Comparison of ENCODE assay signal across 15 cellular contexts in genomic region chr2:86186431-86186830, GRCh38. TPM values are rescaled to one million over a fixed set of nuclear protein-coding genes. Genes with fewer than 3 reads are reported as not detected.
DNase-seq lines count a peak whose midpoint lies in the region; ATAC-seq and TF ChIP-seq lines count a peak whose summit lies in the region.
"Had no signal": no experiment of that assay in that cellular context is flagged by ENCODE, and none has a peak within 500 bp of the region (broad histone marks: within the 10 kb centered on the region; RNA-seq: fewer than 3 reads in every experiment).

No MANE protein-coding gene starts in this region.

- peak overlapping the region in 7 of 11 experiments; percentile 1 to 73 (median 22); a peak in 8 of 22 replicates for H3K9ac ChIP-seq in BLaER1 treated with 17β-estradiol and CSF1 and Interleukin-3, amounts not matched to agents 10 nM and 100 nM
- H3K9ac ChIP-seq in MM.1S (ENCODE audit: low read length), result no peak overlapping the region
- H3K9ac ChIP-seq in Karpas-422 (ENCODE audit: low read length), result no peak overlapping the region

- H3K79me2 ChIP-seq in MM.1S (ENCODE audit: low read length) (peaks cover 100% of the 10 kb centered on the region), Karpas-422 (ENCODE audit: low read length) (peaks cover 100% of the 10 kb centered on the region)

- no peaks in the 10 kb centered on the region for H3K27me3 ChIP-seq in BLaER1 treated with 17β-estradiol and CSF1 and Interleukin-3, amounts not matched to agents 10 nM and 100 nM
- H3K27me3 ChIP-seq in gastroesophageal sphincter (no peaks in the 10 kb centered on the region), MM.1S (replicated peaks; ENCODE audit: insufficient read depth, low read length) (no peaks in the 10 kb centered on the region), Karpas-422 (ENCODE audit: low read length) (no peaks in the 10 kb centered on the region)

- peak overlapping the region; percentile 45 to 81 (median 56) for H3K4me3 Mint-ChIP-seq in T-cell
- H3K4me3 Mint-ChIP-seq: dendritic cell treated with granulocyte-macrophage colony-stimulating factor and Interleukin-4, amounts not matched to agents 40 ng/mL and 50 ng/mL, for 4 days had no signal

- H4K20me1 ChIP-seq in BLaER1 treated with 17β-estradiol and CSF1 and Interleukin-3, amounts not matched to agents 10 nM and 100 nM, result peaks cover 52 to 100% (median 86%) of the 10 kb centered on the region in 11 experiments; a peak in 20 of 22 replicates
- H4K20me1 ChIP-seq in MM.1S (ENCODE audit: insufficient read depth, low read length) (peaks cover 25% of the 10 kb centered on the region), Karpas-422 (ENCODE audit: insufficient read depth, low read depth, low read length) (peaks cover 75% of the 10 kb centered on the region)

- H2AFZ ChIP-seq in MM.1S (ENCODE audit: low read length) (no peak overlapping the region), Karpas-422 (ENCODE audit: low read length) (no peak overlapping the region)

- H3K27me3 Mint-ChIP-seq in T-cell, result no peaks in the 10 kb centered on the region
- H3K27me3 Mint-ChIP-seq: dendritic cell treated with granulocyte-macrophage colony-stimulating factor and Interleukin-4, amounts not matched to agents 40 ng/mL and 50 ng/mL, for 4 days had no signal

- DNase-seq in T-cell (no peak), NCI-H2081 (lab: John Stamatoyannopoulos, UW) (no peak), MM.1S (no peak), Karpas-422 (no peak), GM10266 (ENCODE audit: extremely low spot score) (no peak)
- DNase-seq: activated gamma-delta T cell treated with Interleukin-2 at 50 U/mL for 16 hours; Caco-2; NCI-H1417; PC-3; posterior cingulate gyrus; stimulated activated CD4-positive, alpha-beta T cell treated with anti-CD3 and anti-CD28 coated beads, Interleukin-4, amount 100 ng/mL, for 4 hours had no signal

- H3K4me1 ChIP-seq in BLaER1 treated with 17β-estradiol and CSF1 and Interleukin-3, amounts not matched to agents 10 nM and 100 nM, result peaks cover 65 to 93% (median 78%) of the 10 kb centered on the region in 10 experiments
- H3K4me1 ChIP-seq in gastroesophageal sphincter, result peaks cover 8 to 83% (median 11%) of the 10 kb centered on the region in 3 donors
- no peaks in the 10 kb centered on the region for H3K4me1 ChIP-seq in MM.1S (ENCODE audit: low read length)
- H3K4me1 ChIP-seq in Karpas-422 (ENCODE audit: low read length), result peaks cover 27% of the 10 kb centered on the region

- peaks cover 74 to 91% (median 77%) of the 10 kb centered on the region in 3 donors for H3K4me1 Mint-ChIP-seq in T-cell

- H3K27ac ChIP-seq in BLaER1 treated with 17β-estradiol and CSF1 and Interleukin-3, amounts not matched to agents 10 nM and 100 nM, result peak overlapping the region; percentile 47 to 74 (median 68); a peak in 19 of 22 replicates
- peak overlapping the region in 3 of 4 donors; percentile 6 to 14 (median 8) for H3K27ac ChIP-seq in gastroesophageal sphincter
- no peak overlapping the region for H3K27ac ChIP-seq in MM.1S (ENCODE audit: low read length)
- H3K27ac ChIP-seq in Karpas-422 (ENCODE audit: low read length), result no peak overlapping the region

- peak; percentile 39 for ATAC-seq in GM18511 (IDR thresholded peaks at IDR 0.05; ENCODE audit: unreplicated experiment)
- no peak for ATAC-seq in T-cell (replicated peaks in 1 of 4)
- no peak for ATAC-seq in gastroesophageal sphincter
- ATAC-seq: PC-3 had no signal

- no peaks in the 10 kb centered on the region for H3K9me2 ChIP-seq in MM.1S (replicated peaks; ENCODE audit: insufficient read depth, low read length)
- H3K9me2 ChIP-seq in Karpas-422 (replicated peaks; ENCODE audit: insufficient read depth, low read length), result no peaks in the 10 kb centered on the region

- CTCF ChIA-PET in T-cell (lab: Charles Lee), result no interaction called here

- no peak for TF ChIP-seq EP300 in gastroesophageal sphincter (IDR thresholded peaks at IDR 0.05)

- no peaks in the 10 kb centered on the region for H3F3A ChIP-seq in MM.1S (ENCODE audit: insufficient read depth, low read length)

- peaks cover 13% of the 10 kb centered on the region for H3K36me3 Mint-ChIP-seq in T-cell

- H3K4me2 ChIP-seq in BLaER1 treated with 17β-estradiol and CSF1 and Interleukin-3, amounts not matched to agents 10 nM and 100 nM, result peak overlapping the region; percentile 54 to 95 (median 82)
- H3K4me2 ChIP-seq in MM.1S (ENCODE audit: low read depth, low read length) (no peak overlapping the region), Karpas-422 (ENCODE audit: low read depth, low read length, poor library complexity, severe bottlenecking) (no peak overlapping the region)

- H3K9me3 ChIP-seq in BLaER1 treated with 17β-estradiol and CSF1 and Interleukin-3, amounts not matched to agents 10 nM and 100 nM (replicated peaks in 1 of 11), result no peaks in the 10 kb centered on the region
- H3K9me3 ChIP-seq in gastroesophageal sphincter, result no peaks in the 10 kb centered on the region
- H3K9me3 ChIP-seq in MM.1S (replicated peaks; ENCODE audit: insufficient read depth, low read length), result no peaks in the 10 kb centered on the region
- no peaks in the 10 kb centered on the region for H3K9me3 ChIP-seq in Karpas-422 (ENCODE audit: low read length)
- H3K9me3 ChIP-seq: Caco-2 had no signal

- H3K9me3 Mint-ChIP-seq in T-cell, result no peaks in the 10 kb centered on the region
- H3K9me3 Mint-ChIP-seq: dendritic cell treated with granulocyte-macrophage colony-stimulating factor and Interleukin-4, amounts not matched to agents 40 ng/mL and 50 ng/mL, for 4 days had no signal

- H3K27ac Mint-ChIP-seq in T-cell, result peak overlapping the region; percentile 91 to 92
- H3K27ac Mint-ChIP-seq: dendritic cell treated with granulocyte-macrophage colony-stimulating factor and Interleukin-4, amounts not matched to agents 40 ng/mL and 50 ng/mL, for 4 days had no signal

- POLR2A ChIA-PET in T-cell (lab: Charles Lee), result interaction anchor here (0.5 to 0.7 kb wide), 4 partner anchors 11 to 184 kb away, joined by 3 read pairs; no protein-coding TSS in a partner anchor

- TF ChIP-seq POLR2A in gastroesophageal sphincter (IDR thresholded peaks at IDR 0.05), result no peak

- no peak for TF ChIP-seq CTCF in gastroesophageal sphincter (IDR thresholded peaks at IDR 0.05)
- no peak for TF ChIP-seq CTCF in MM.1S (IDR thresholded peaks at IDR 0.05; ENCODE audit: low read length)
- TF ChIP-seq CTCF in GM10266 (IDR thresholded peaks at IDR 0.05; ENCODE audit: control insufficient read depth, insufficient read depth, low read depth, missing control alignments), result no peak

- H3K4me3 ChIP-seq in BLaER1 treated with 17β-estradiol and CSF1 and Interleukin-3, amounts not matched to agents 10 nM and 100 nM, result peak overlapping the region in 2 of 10 experiments; percentile 4 to 24; a peak in 1 of 20 replicates
- H3K4me3 ChIP-seq in gastroesophageal sphincter (no peak overlapping the region), MM.1S (ENCODE audit: low read length) (no peak overlapping the region), Karpas-422 (ENCODE audit: low read length) (no peak overlapping the region)

- H3K36me3 ChIP-seq in BLaER1 treated with 17β-estradiol and CSF1 and Interleukin-3, amounts not matched to agents 10 nM and 100 nM, result peaks cover 21 to 42% (median 35%) of the 10 kb centered on the region in 11 experiments; a peak in 20 of 22 replicates
- H3K36me3 ChIP-seq in gastroesophageal sphincter, result peaks cover 0 to 3% of the 10 kb centered on the region in 2 donors
- H3K36me3 ChIP-seq in MM.1S (replicated peaks; ENCODE audit: insufficient read depth, low read length), result no peaks in the 10 kb centered on the region
- peaks cover 32% of the 10 kb centered on the region; the same call in 1 of the 2 replicates for H3K36me3 ChIP-seq in Karpas-422 (ENCODE audit: insufficient read depth, low read length)

RNA-seq across cellular contexts. Expression of gene IMMT, which starts 8.8 kb away (rescaled TPM):
- 10 to 100 TPM; 71.0 to 93.5 (median 75.2) TPM for total RNA-seq in T-cell
- 10 to 100 TPM; 57.3 to 72.3 (median 63.1) TPM for total RNA-seq in gastroesophageal sphincter
- total RNA-seq in Karpas-422 (2014; rRNA removed; shearing (Covaris generic); ENCODE audit: low replicate concordance), result 75.6 and 115 TPM in 2 replicates

RNA-seq across cellular contexts. Expression of gene MRPL35, which starts 12.8 kb away (rescaled TPM):
- total RNA-seq in T-cell (10 to 100 TPM in 4 of 5 donors, 1 to 10 TPM in 1; 6.4 to 25.9 (median 21.8) TPM), gastroesophageal sphincter (10 to 100 TPM; 21.7 to 36.4 (median 30.6) TPM)
- 45.8 and 73.9 TPM in 2 replicates for total RNA-seq in Karpas-422 (2014; rRNA removed; shearing (Covaris generic); ENCODE audit: low replicate concordance)

Comparison
In these comparisons a context has a peak if more than half of its experiments do, and no peak if none do; other contexts are left out.
1. H3K27ac ChIP-seq: peak in BLaER1 treated with 17β-estradiol and CSF1 and Interleukin-3, amounts not matched to agents 10 nM and 100 nM (11 of 11) and gastroesophageal sphincter (3 of 4); none in MM.1S (single experiment) and Karpas-422 (single experiment).
2. H3K4me2 ChIP-seq: peak in BLaER1 treated with 17β-estradiol and CSF1 and Interleukin-3, amounts not matched to agents 10 nM and 100 nM (11 of 11); none in MM.1S (single experiment) and Karpas-422 (single experiment).
3. H3K9ac ChIP-seq: peak in BLaER1 treated with 17β-estradiol and CSF1 and Interleukin-3, amounts not matched to agents 10 nM and 100 nM (7 of 11); none in MM.1S (single experiment) and Karpas-422 (single experiment).